ENCODE assay signal across 18 cellular contexts in genomic region chr11:13152264-13152663, GRCh38.
DNase-seq lines count a peak whose midpoint lies in the region; ATAC-seq, FAIRE-seq and TF ChIP-seq lines count a peak whose summit lies in the region.
"Had no signal": no experiment of that assay in that cellular context is flagged by ENCODE, and none has a peak within 500 bp of the region (broad histone marks: within the 10 kb centered on the region; RNA-seq: fewer than 3 reads in every experiment).

No MANE protein-coding gene starts in this region.

- no peak overlapping the region for H2AFZ ChIP-seq in HepG2 (ENCODE audit: low read length)
- H2AFZ ChIP-seq: GM23338 had no signal

- H3K4me2 ChIP-seq in HepG2 (ENCODE audit: low read depth, low read length), result no peak overlapping the region
- H3K4me2 ChIP-seq: GM23338 had no signal

- in situ Hi-C loops in HepG2 (cut with HindIII; ENCODE audit: extremely low pct_ligation_motif_present, low pct_unique_long_range_greater_than_20kb), result loop anchor here (5.0 kb wide), 1 partner anchor 185 kb away; no protein-coding TSS in a partner anchor

- TF ChIP-seq POLR2A in HepG2 (IDR thresholded peaks at IDR 0.05; ENCODE audit: insufficient read depth in 1 of 2, low read depth in 2 of 2, low read length in 2 of 2) (no peak), right lobe of liver (IDR thresholded peaks at IDR 0.05) (no peak), esophagus muscularis mucosa (IDR thresholded peaks at IDR 0.05; ENCODE audit: low read depth) (no peak)

- H3K27ac ChIP-seq in HepG2 (ENCODE audit: extremely low read length, insufficient read depth, low read length) (no peak overlapping the region), right lobe of liver (no peak overlapping the region), esophagus muscularis mucosa (replicated peaks in 1 of 4) (no peak overlapping the region)

- H4K20me1 ChIP-seq in HepG2 (ENCODE audit: insufficient read depth, low read length), result no peaks in the 10 kb centered on the region

- H3K27me3 ChIP-seq in HepG2 (ENCODE audit: control insufficient read depth in 1 of 2, insufficient read depth in 2 of 2, low read length in 2 of 2) (no peaks in the 10 kb centered on the region; a peak in 1 of 5 replicates), right lobe of liver (no peaks in the 10 kb centered on the region), MG63 (no peaks in the 10 kb centered on the region), esophagus muscularis mucosa (no peaks in the 10 kb centered on the region)

- no peak for TF ChIP-seq CTCF in HepG2 (CRISPR knock-in tag; IDR thresholded peaks at IDR 0.05)
- no peak for TF ChIP-seq CTCF in right lobe of liver (IDR thresholded peaks at IDR 0.05)
- no peak for TF ChIP-seq CTCF in esophagus muscularis mucosa (IDR thresholded peaks at IDR 0.05)

- POLR2A ChIA-PET in HepG2 (lab: Yijun Ruan, JAX), result interaction anchor here (4.3 kb wide), 1 partner anchor 11 kb away, joined by 21 read pairs; no protein-coding TSS in a partner anchor

- no peak for TF ChIP-seq EP300 in HepG2 (IDR thresholded peaks at IDR 0.05; ENCODE audit: low read depth in 2 of 2, low read length in 2 of 2)
- no peak for TF ChIP-seq EP300 in HepG2 (CRISPR knock-in tag; IDR thresholded peaks at IDR 0.05; ENCODE audit: borderline replicate concordance)
- no peak for TF ChIP-seq EP300 in esophagus muscularis mucosa (IDR thresholded peaks at IDR 0.05)

- H3K9me3 ChIP-seq in HepG2 (ENCODE audit: low read length), result no peaks in the 10 kb centered on the region
- no peaks in the 10 kb centered on the region for H3K9me3 ChIP-seq in right lobe of liver
- H3K9me3 ChIP-seq in MG63, result peaks cover 7% of the 10 kb centered on the region
- H3K9me3 ChIP-seq in esophagus muscularis mucosa, result peaks cover 0 to 9% (median 0%) of the 10 kb centered on the region in 4 donors

- CTCF ChIA-PET in HepG2 (lab: Yijun Ruan, JAX; ENCODE audit: low intra/inter-chr PET ratio, low total read pairs), result interaction anchor here (0.8 to 3.9 kb wide), 4 partner anchors 37 to 188 kb away, joined by 3 to 36 read pairs (median 4); no protein-coding TSS in a partner anchor

- no peak overlapping the region for H3K9ac ChIP-seq in HepG2 (ENCODE audit: insufficient read depth, low read depth, low read length)

- intact Hi-C loops in HepG2 (cut with micrococcal nuclease; ENCODE audit: unreplicated experiment) (loop anchor here (1.0 kb wide), 1 partner anchor 188 kb away; no protein-coding TSS in a partner anchor), right lobe of liver (cut with DNase I) (loop anchor here (5.0 to 10.0 kb wide), 2 partner anchors 187 to 190 kb away; no protein-coding TSS in a partner anchor), esophagus muscularis mucosa (cut with DNase I) (loop anchor here (10.0 kb wide), 1 partner anchor 187 kb away; no protein-coding TSS in a partner anchor), sciatic nerve (cut with DNase I) (loop anchor here (10.0 kb wide), 1 partner anchor 187 kb away; no protein-coding TSS in a partner anchor)

- no peaks in the 10 kb centered on the region for H3K36me3 ChIP-seq in HepG2 (replicated peaks in 1 of 2; ENCODE audit: control insufficient read depth in 1 of 2, insufficient read depth in 2 of 2, low read length in 2 of 2)
- no peaks in the 10 kb centered on the region for H3K36me3 ChIP-seq in right lobe of liver
- H3K36me3 ChIP-seq in MG63, result no peaks in the 10 kb centered on the region; the same call in 1 of the 2 replicates
- H3K36me3 ChIP-seq in esophagus muscularis mucosa, result no peaks in the 10 kb centered on the region

- no peak for FAIRE-seq in HepG2 (lab: Jason Lieb, UNC)
- FAIRE-seq: GM12891, GM18507 had no signal

- no TSS peak for BruUV-seq in HepG2 (replicated peaks; lab: Mats Ljungman, UMichigan)

- ATAC-seq in HepG2 (no peak), right lobe of liver (no peak), sciatic nerve (no peak), HG03097 (IDR thresholded peaks at IDR 0.05; ENCODE audit: low FRiP score, unreplicated experiment) (no peak), HG02588 (IDR thresholded peaks at IDR 0.05; ENCODE audit: unreplicated experiment) (no peak)
- ATAC-seq: GM23338 had no signal

- H3K4me3 ChIP-seq in HepG2 (replicated peaks in 1 of 3; ENCODE audit: insufficient read depth in 1 of 3, low read depth in 2 of 3, low read length in 3 of 3), result no peak overlapping the region
- H3K4me3 ChIP-seq in right lobe of liver, result no peak overlapping the region
- H3K4me3 ChIP-seq in MG63, result no peak overlapping the region
- no peak overlapping the region for H3K4me3 ChIP-seq in esophagus muscularis mucosa
- H3K4me3 ChIP-seq: GM23338 had no signal

- WGBS in HepG2 (ENCODE audit: low lambda C conversion rate), result 92% methylated on average over 6 of the region's 6 CpGs
- 66% methylated on average over 3 of the region's 6 CpGs for WGBS in right lobe of liver (ENCODE audit: insufficient coverage, low coverage, low lambda C conversion rate, missing lambda C conversion rate)
- WGBS in esophagus muscularis mucosa, result 82% methylated on average over 6 of the region's 6 CpGs

- H3K4me1 ChIP-seq in HepG2 (ENCODE audit: insufficient read depth, low read length) (peaks cover 56% of the 10 kb centered on the region), right lobe of liver (no peaks in the 10 kb centered on the region), esophagus muscularis mucosa (peaks cover 0 to 6% (median 0%) of the 10 kb centered on the region in 4 donors)

- no peak for TF ChIP-seq RAD21 in HepG2 (CRISPR knock-in tag; IDR thresholded peaks at IDR 0.05)

- DNase-seq in HepG2 (ENCODE audit: low spot score) (no peak), right lobe of liver (no peak), MG63 (peak; percentile 21), esophagus muscularis mucosa (ENCODE audit: extremely low spot score) (peak; percentile 39), sciatic nerve (ENCODE audit: low spot score) (no peak)
- DNase-seq: 8988T; C1 segment of cervical spinal cord; Calu3; CD4-positive, alpha-beta memory T cell; COR-L47; DMS79; GF-D8; H9 had no signal

- H3K79me2 ChIP-seq in HepG2 (ENCODE audit: insufficient read depth, low read length), result no peaks in the 10 kb centered on the region

TF ChIP-seq in HepG2, 621 proteins besides CTCF, POLR2A, EP300 and RAD21:
- TF ChIP-seq THAP11 (CRISPR knock-in tag; IDR thresholded peaks at IDR 0.05), result 0 out of 2 replicates have a peak, but pooled peaks have one; percentile 4
- no peak for TF ChIP-seq ESRRA (CRISPR knock-in tag; IDR thresholded peaks at IDR 0.05; ENCODE audit: low read depth)

Comparison
In these comparisons a context has a peak if more than half of its experiments do, and no peak if none do; other contexts are left out.
1. DNase-seq: peak in MG63 (single experiment) and esophagus muscularis mucosa (single experiment); none in HepG2 (single experiment), right lobe of liver (0 of 3) and sciatic nerve (single experiment).